In the genomic region with DNA sequence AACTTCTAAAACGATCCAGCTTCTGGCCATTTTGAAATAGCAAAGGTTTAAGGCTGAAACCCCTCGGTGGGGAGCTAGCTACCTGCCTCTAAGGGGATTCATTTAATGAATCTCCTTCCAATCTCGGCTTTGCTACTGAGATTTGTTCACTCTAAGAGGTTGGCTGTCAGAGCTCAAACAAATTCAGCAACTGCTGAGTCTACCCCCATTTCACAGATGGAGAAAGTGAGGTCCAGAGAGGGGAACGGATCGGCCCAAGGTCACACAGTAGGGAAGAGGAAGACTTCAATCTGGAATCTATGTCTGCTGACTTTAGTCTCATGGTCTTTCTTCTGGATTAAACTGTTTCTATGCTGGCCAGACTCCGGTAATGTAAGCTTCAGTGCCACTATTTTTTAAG, we compare ENCODE assay signal across 17 cellular contexts. TPM values are rescaled to one million over a fixed set of nuclear protein-coding genes. Genes with fewer than 3 reads are reported as not detected.
DNase-seq lines count a peak whose midpoint lies in the region; ATAC-seq and TF ChIP-seq lines count a peak whose summit lies in the region.
"Had no signal": no experiment of that assay in that cellular context is flagged by ENCODE, and none has a peak within 500 bp of the region (broad histone marks: within the 10 kb centered on the region; RNA-seq: fewer than 3 reads in every experiment).

No MANE protein-coding gene starts in this region.

- H3K9me3 ChIP-seq in mammary epithelial cell (replicated peaks; ENCODE audit: insufficient read depth, low read length) = no peaks in the 10 kb centered on the region
- H3K9me3 ChIP-seq in PC-3 (ENCODE audit: low read length) = no peaks in the 10 kb centered on the region
- no peaks in the 10 kb centered on the region for H3K9me3 ChIP-seq in duodenal mucosa (ENCODE audit: control insufficient read depth in 1 of 2, low read length in 2 of 2)
- no peaks in the 10 kb centered on the region for H3K9me3 ChIP-seq in transverse colon
- H3K9me3 ChIP-seq in upper lobe of right lung = no peaks in the 10 kb centered on the region
- H3K9me3 ChIP-seq: BLaER1 treated with 17β-estradiol and CSF1 and Interleukin-3, amounts not matched to agents 10 nM and 100 nM had no signal

- intact Hi-C loops in mammary epithelial cell (cut with micrococcal nuclease) (no loop called here), MCF 10A (cut with micrococcal nuclease) (no loop called here), PC-3 (cut with micrococcal nuclease) (no loop called here), transverse colon (cut with DNase I; ENCODE audit: low total_unique reads) (no loop called here), upper lobe of right lung (cut with DNase I) (no loop called here)

- WGBS in mammary epithelial cell (ENCODE audit: low coverage, missing lambda C conversion rate) = 96% methylated on average over 4 of the region's 6 CpGs
- WGBS in transverse colon (ENCODE audit: low coverage in 1 of 2), 2 donors = 85 to 100% methylated on average over 2 to 6 of the region's 6 CpGs

- H3F3A ChIP-seq in PC-3 (ENCODE audit: low read length, unreplicated experiment) = no peaks in the 10 kb centered on the region

- H3K27ac Mint-ChIP-seq in MCF 10A (ENCODE audit: low read depth, unreplicated experiment) = no peak overlapping the region
- H3K27ac Mint-ChIP-seq: H9 had no signal

- no peaks in the 10 kb centered on the region for H3K9me3 Mint-ChIP-seq in MCF 10A (ENCODE audit: unreplicated experiment)
- H3K9me3 Mint-ChIP-seq: H9 had no signal

- TF ChIP-seq EP300 in transverse colon (IDR thresholded peaks at IDR 0.05; ENCODE audit: low read depth) = no peak

- dilution Hi-C loops in mammary epithelial cell (cut with HindIII; ENCODE audit: low sequenced_read_pairs) = no loop called here

- H3K4me1 Mint-ChIP-seq in MCF 10A (ENCODE audit: insufficient read depth, unreplicated experiment) = peaks cover 15% of the 10 kb centered on the region

- ATAC-seq in PC-3 (no peak), HG02763 (IDR thresholded peaks at IDR 0.05; ENCODE audit: unreplicated experiment) (no peak), HG03520 (IDR thresholded peaks at IDR 0.05; ENCODE audit: unreplicated experiment) (no peak), upper lobe of right lung (no peak)
- ATAC-seq: SK-N-SH treated with all-trans-retinoic acid at 6 μM for 48 hours had no signal

- DNase-seq in mammary epithelial cell = no peak
- no peak for DNase-seq in MCF 10A (ENCODE audit: unreplicated experiment)
- DNase-seq in PC-3 = no peak
- no peak for DNase-seq in transverse colon
- DNase-seq in upper lobe of right lung = no peak
- DNase-seq: H9, NCI-H1436, NCI-H2029 treated with DMSO at 0.1 percent for 48 hours, NCI-H2171 treated with DMSO at 0.1 percent for 48 hours, NCI-H446 treated with DMSO at 0.1 percent for 48 hours, SHP77 treated with DMSO at 0.1 percent for 48 hours had no signal

- no peak overlapping the region for H2AFZ ChIP-seq in mammary epithelial cell (ENCODE audit: low read depth, low read length)
- no peak overlapping the region for H2AFZ ChIP-seq in PC-3 (ENCODE audit: low read length)

- no peaks in the 10 kb centered on the region for H3K36me3 Mint-ChIP-seq in MCF 10A (ENCODE audit: insufficient read depth, unreplicated experiment)

- H3K36me3 ChIP-seq in mammary epithelial cell (ENCODE audit: insufficient read depth, low read length) = no peaks in the 10 kb centered on the region
- no peaks in the 10 kb centered on the region for H3K36me3 ChIP-seq in PC-3 (ENCODE audit: low read depth, low read length)
- peaks cover 0 to 7% of the 10 kb centered on the region in 2 donors for H3K36me3 ChIP-seq in duodenal mucosa (ENCODE audit: control insufficient read depth in 1 of 2, insufficient read depth in 2 of 2, low read length in 2 of 2)
- no peaks in the 10 kb centered on the region for H3K36me3 ChIP-seq in transverse colon
- H3K36me3 ChIP-seq in upper lobe of right lung = no peaks in the 10 kb centered on the region
- H3K36me3 ChIP-seq: BLaER1 treated with 17β-estradiol and CSF1 and Interleukin-3, amounts not matched to agents 10 nM and 100 nM had no signal

- TF ChIP-seq POLR2A in transverse colon (IDR thresholded peaks at IDR 0.05) = no peak

- H3K27me3 ChIP-seq in mammary epithelial cell (ENCODE audit: insufficient read depth, low read length) (no peaks in the 10 kb centered on the region), PC-3 (ENCODE audit: low read length) (no peaks in the 10 kb centered on the region), duodenal mucosa (ENCODE audit: control insufficient read depth in 1 of 2, insufficient read depth in 2 of 2, low read length in 2 of 2) (no peaks in the 10 kb centered on the region), transverse colon (no peaks in the 10 kb centered on the region), upper lobe of right lung (no peaks in the 10 kb centered on the region)

- H3K4me3 ChIP-seq in mammary epithelial cell (replicated peaks in 1 of 3; ENCODE audit: insufficient read depth in 1 of 3, low read depth in 2 of 3, low read length in 3 of 3) = no peak overlapping the region
- H3K4me3 ChIP-seq in PC-3 (ENCODE audit: low read length) = no peak overlapping the region
- no peak overlapping the region for H3K4me3 ChIP-seq in duodenal mucosa (ENCODE audit: low read depth in 1 of 2, low read length in 2 of 2)
- H3K4me3 ChIP-seq in transverse colon = no peak overlapping the region
- no peak overlapping the region for H3K4me3 ChIP-seq in upper lobe of right lung
- H3K4me3 ChIP-seq: BLaER1 treated with 17β-estradiol and CSF1 and Interleukin-3, amounts not matched to agents 10 nM and 100 nM had no signal

- H3K79me2 ChIP-seq in mammary epithelial cell (ENCODE audit: insufficient read depth, low read length) = peaks cover 30% of the 10 kb centered on the region
- no peaks in the 10 kb centered on the region for H3K79me2 ChIP-seq in PC-3 (ENCODE audit: low read length)

- CTCF ChIA-PET in mammary epithelial cell (lab: Charles Lee; ENCODE audit: low non-redundant PET) = no interaction called here
- CTCF ChIA-PET in MCF 10A (lab: Yijun Ruan, JAX) = interaction anchor here (0.5 to 1.1 kb wide), 3 partner anchors 40 to 115 kb away, joined by 3 to 4 read pairs (median 3); no protein-coding TSS in a partner anchor
- CTCF ChIA-PET in PC-3 (lab: Charles Lee) = no interaction called here

- POLR2A ChIA-PET in MCF 10A (lab: Yijun Ruan, JAX) (interaction anchor here (1.0 to 2.1 kb wide), 2 partner anchors 68 to 133 kb away, joined by 3 to 4 read pairs; partner anchors contain the start of gene NANS), PC-3 (lab: Charles Lee; ENCODE audit: unreplicated experiment) (no interaction called here)

- H3K4me2 ChIP-seq in mammary epithelial cell (ENCODE audit: insufficient read depth, low read depth, low read length) (no peak overlapping the region), PC-3 (ENCODE audit: low read length) (no peak overlapping the region)
- H3K4me2 ChIP-seq: BLaER1 treated with 17β-estradiol and CSF1 and Interleukin-3, amounts not matched to agents 10 nM and 100 nM had no signal

- BruUV-seq in mammary epithelial cell (replicated peaks; lab: Mats Ljungman, UMichigan) (TSS peak; percentile 5), MCF 10A (replicated peaks; lab: Mats Ljungman, UMichigan) (no TSS peak), PC-3 (replicated peaks; lab: Mats Ljungman, UMichigan) (TSS peak; percentile 14)

- in situ Hi-C loops in mammary epithelial cell (cut with MboI; ENCODE audit: low sequenced_read_pairs in 2 of 2) (no loop called here), transverse colon (cut with MboI; ENCODE audit: low pct_ligation_motif_present in 1 of 4, low pct_unique_long_range_greater_than_20kb in 1 of 4, low sequenced_read_pairs in 3 of 4) (loop anchor here in 1 of 4 donors (25.0 kb wide), 1 partner anchor 127 kb away; the partner anchor contains the start of gene NANS)

- H3K9ac ChIP-seq in mammary epithelial cell (ENCODE audit: insufficient read depth, low read length) = no peak overlapping the region
- H3K9ac ChIP-seq in PC-3 (ENCODE audit: low read length) = no peak overlapping the region
- H3K9ac ChIP-seq in duodenal mucosa (ENCODE audit: low read depth in 1 of 2, low read length in 2 of 2) = peak overlapping the region; percentile 31 to 32
- H3K9ac ChIP-seq: BLaER1 treated with 17β-estradiol and CSF1 and Interleukin-3, amounts not matched to agents 10 nM and 100 nM had no signal

- H4K20me1 ChIP-seq in mammary epithelial cell (ENCODE audit: insufficient read depth, low read length) (no peaks in the 10 kb centered on the region), PC-3 (ENCODE audit: low read length) (no peaks in the 10 kb centered on the region)

- no peak for TF ChIP-seq CTCF in mammary epithelial cell (conservative IDR thresholded peaks at IDR 0.05 in 1 of 2, IDR thresholded peaks at IDR 0.05 in 1 of 2; ENCODE audit: extremely low read depth in 1 of 2, insufficient read depth in 1 of 2, low read depth in 1 of 2, low read length in 2 of 2)
- TF ChIP-seq CTCF in MCF 10A (IDR thresholded peaks at IDR 0.05; ENCODE audit: unreplicated experiment) = no peak
- TF ChIP-seq CTCF in PC-3 (conservative IDR thresholded peaks at IDR 0.05; ENCODE audit: low read depth, low read length) = no peak
- no peak for TF ChIP-seq CTCF in transverse colon (IDR thresholded peaks at IDR 0.05)
- TF ChIP-seq CTCF in upper lobe of right lung (IDR thresholded peaks at IDR 0.05) = no peak

- H3K27me3 Mint-ChIP-seq in MCF 10A (ENCODE audit: insufficient read depth, unreplicated experiment) = no peaks in the 10 kb centered on the region

- H3K4me1 ChIP-seq in mammary epithelial cell (ENCODE audit: insufficient read depth, low read length) (peaks cover 27% of the 10 kb centered on the region), PC-3 (ENCODE audit: insufficient read depth, low read length) (no peaks in the 10 kb centered on the region; the same call in 1 of the 2 replicates), duodenal mucosa (ENCODE audit: control insufficient read depth in 1 of 2, insufficient read depth in 2 of 2, low read length in 2 of 2) (peaks cover 37 to 45% of the 10 kb centered on the region in 2 donors), transverse colon (peaks cover 4 to 39% (median 15%) of the 10 kb centered on the region in 4 donors), upper lobe of right lung (peaks cover 10% of the 10 kb centered on the region)

- H3K27ac ChIP-seq in mammary epithelial cell (ENCODE audit: insufficient read depth, low read depth, low read length) = no peak overlapping the region
- H3K27ac ChIP-seq in PC-3 (ENCODE audit: low read length) = no peak overlapping the region
- peak overlapping the region; percentile 2 for H3K27ac ChIP-seq in duodenal mucosa (ENCODE audit: low read depth, low read length)
- peak overlapping the region in 3 of 4 donors; percentile 24 to 91 (median 30) for H3K27ac ChIP-seq in transverse colon
- H3K27ac ChIP-seq in upper lobe of right lung = no peak overlapping the region
- H3K27ac ChIP-seq: BLaER1 treated with 17β-estradiol and CSF1 and Interleukin-3, amounts not matched to agents 10 nM and 100 nM; HL-60 had no signal

- H3K4me3 Mint-ChIP-seq in MCF 10A (ENCODE audit: unreplicated experiment) = no peak overlapping the region
- H3K4me3 Mint-ChIP-seq: H9 had no signal

- no peaks in the 10 kb centered on the region for H3K9me2 ChIP-seq in PC-3 (replicated peaks; ENCODE audit: low read length)

RNA-seq across cellular contexts. Expression of gene CORO2A, which starts 3.0 kb away (rescaled TPM):
- total RNA-seq in mammary epithelial cell = 10 to 100 TPM in 1 of 2 donors, 1 to 10 TPM in 1; 9.7 to 19.7 TPM
- polyA plus RNA-seq in mammary epithelial cell = 17.4 TPM
- polyA minus RNA-seq in mammary epithelial cell = 18.8 TPM
- 3.4 and 3.9 TPM in 2 replicates for total RNA-seq in MCF 10A (2022)
- 2.2 and 2.8 TPM in 2 replicates for total RNA-seq in PC-3 (2014; rRNA removed)
- total RNA-seq in transverse colon = 10 to 100 TPM in 3 of 4 donors, 1 to 10 TPM in 1; 10.0 to 59.1 (median 47.1) TPM
- 20.0 TPM for total RNA-seq in upper lobe of right lung

Comparison
In these comparisons a context has a peak if more than half of its experiments do, and no peak if none do; other contexts are left out.
1. H3K27ac ChIP-seq: peak in duodenal mucosa (single experiment) and transverse colon (3 of 4); none in mammary epithelial cell (single experiment), PC-3 (single experiment) and upper lobe of right lung (single experiment).
2. H3K9ac ChIP-seq: peak in duodenal mucosa (2 of 2); none in mammary epithelial cell (single experiment) and PC-3 (single experiment).